1 cellular context compared by ENCODE assay signal in the genomic region with DNA sequence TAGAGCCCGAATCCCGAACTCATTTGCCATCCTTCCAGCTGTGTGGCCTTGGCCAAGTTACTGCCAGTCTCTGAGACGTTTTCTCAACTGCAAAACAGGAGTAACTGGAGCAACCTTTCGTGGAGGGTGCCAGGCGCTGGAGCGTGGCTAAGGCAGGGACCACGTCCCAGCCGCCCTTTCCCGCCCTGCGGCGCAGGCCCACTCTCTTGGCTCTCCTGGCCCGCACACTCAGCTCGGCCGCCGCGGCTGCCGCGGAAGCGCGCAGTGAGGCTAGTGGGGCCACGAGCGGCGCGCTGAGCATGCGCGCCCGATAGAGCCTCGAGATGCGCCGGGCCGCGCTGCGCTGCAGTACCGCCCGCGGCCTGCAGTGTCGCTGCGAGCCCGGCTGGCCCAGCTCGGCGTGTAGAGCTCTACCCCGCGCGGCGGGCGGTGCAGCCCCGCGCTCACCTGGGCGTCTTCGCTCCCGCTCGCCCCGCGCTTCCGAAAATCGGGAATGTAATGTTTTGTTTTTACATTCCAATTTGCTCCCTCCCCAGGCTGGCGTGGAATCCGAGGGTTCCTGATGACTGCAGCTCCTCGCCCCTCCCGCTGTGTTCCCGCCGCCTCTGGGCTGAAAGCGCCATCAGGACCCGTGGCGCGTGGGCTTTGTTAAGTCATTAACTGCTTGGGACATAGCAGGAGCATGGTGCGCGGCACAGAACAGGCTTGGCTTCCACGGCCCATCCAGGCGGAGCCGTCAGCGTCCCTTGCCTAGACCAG.
TF ChIP-seq lines count a peak whose summit lies in the region.

No MANE protein-coding gene starts in this region.

TF ChIP-seq in WTC11, 78 proteins besides CTCF, POLR2A, EP300 and RAD21 (continued from another document):
- TF ChIP-seq, protein P1, sequence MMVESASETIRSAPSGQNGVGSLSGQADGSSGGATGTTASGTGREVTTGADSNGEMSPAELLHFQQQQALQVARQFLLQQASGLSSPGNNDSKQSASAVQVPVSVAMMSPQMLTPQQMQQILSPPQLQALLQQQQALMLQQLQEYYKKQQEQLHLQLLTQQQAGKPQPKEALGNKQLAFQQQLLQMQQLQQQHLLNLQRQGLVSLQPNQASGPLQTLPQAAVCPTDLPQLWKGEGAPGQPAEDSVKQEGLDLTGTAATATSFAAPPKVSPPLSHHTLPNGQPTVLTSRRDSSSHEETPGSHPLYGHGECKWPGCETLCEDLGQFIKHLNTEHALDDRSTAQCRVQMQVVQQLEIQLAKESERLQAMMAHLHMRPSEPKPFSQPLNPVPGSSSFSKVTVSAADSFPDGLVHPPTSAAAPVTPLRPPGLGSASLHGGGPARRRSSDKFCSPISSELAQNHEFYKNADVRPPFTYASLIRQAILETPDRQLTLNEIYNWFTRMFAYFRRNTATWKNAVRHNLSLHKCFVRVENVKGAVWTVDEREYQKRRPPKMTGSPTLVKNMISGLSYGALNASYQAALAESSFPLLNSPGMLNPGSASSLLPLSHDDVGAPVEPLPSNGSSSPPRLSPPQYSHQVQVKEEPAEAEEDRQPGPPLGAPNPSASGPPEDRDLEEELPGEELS (CRISPR knock-in tag; IDR thresholded peaks at IDR 0.05): peak; percentile 27; the same call in 1 of the 2 replicates
- TF ChIP-seq MXD4 (CRISPR knock-in tag; IDR thresholded peaks at IDR 0.05; ENCODE audit: borderline replicate concordance) (no peak), GRHL2 (CRISPR knock-in tag; IDR thresholded peaks at IDR 0.05; ENCODE audit: insufficient replicate concordance, severe bottlenecking) (no peak), ETV6 (CRISPR knock-in tag; IDR thresholded peaks at IDR 0.05) (peak; percentile 35; the same call in 1 of the 2 replicates), FOXK1 (CRISPR knock-in tag; IDR thresholded peaks at IDR 0.05) (peak; percentile 63; the same call in 1 of the 2 replicates), SP1 (CRISPR knock-in tag; conservative IDR thresholded peaks at IDR 0.05) (no peak), CREM (CRISPR knock-in tag; IDR thresholded peaks at IDR 0.05) (no peak)
- TF ChIP-seq, protein P2, sequence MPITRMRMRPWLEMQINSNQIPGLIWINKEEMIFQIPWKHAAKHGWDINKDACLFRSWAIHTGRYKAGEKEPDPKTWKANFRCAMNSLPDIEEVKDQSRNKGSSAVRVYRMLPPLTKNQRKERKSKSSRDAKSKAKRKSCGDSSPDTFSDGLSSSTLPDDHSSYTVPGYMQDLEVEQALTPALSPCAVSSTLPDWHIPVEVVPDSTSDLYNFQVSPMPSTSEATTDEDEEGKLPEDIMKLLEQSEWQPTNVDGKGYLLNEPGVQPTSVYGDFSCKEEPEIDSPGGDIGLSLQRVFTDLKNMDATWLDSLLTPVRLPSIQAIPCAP (CRISPR knock-in tag; IDR thresholded peaks at IDR 0.05): no peak
- TF ChIP-seq, protein P3, sequence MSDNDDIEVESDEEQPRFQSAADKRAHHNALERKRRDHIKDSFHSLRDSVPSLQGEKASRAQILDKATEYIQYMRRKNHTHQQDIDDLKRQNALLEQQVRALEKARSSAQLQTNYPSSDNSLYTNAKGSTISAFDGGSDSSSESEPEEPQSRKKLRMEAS (CRISPR knock-in tag; IDR thresholded peaks at IDR 0.05): peak; percentile 65; the same call in 1 of the 2 replicates
- TF ChIP-seq, protein P4, sequence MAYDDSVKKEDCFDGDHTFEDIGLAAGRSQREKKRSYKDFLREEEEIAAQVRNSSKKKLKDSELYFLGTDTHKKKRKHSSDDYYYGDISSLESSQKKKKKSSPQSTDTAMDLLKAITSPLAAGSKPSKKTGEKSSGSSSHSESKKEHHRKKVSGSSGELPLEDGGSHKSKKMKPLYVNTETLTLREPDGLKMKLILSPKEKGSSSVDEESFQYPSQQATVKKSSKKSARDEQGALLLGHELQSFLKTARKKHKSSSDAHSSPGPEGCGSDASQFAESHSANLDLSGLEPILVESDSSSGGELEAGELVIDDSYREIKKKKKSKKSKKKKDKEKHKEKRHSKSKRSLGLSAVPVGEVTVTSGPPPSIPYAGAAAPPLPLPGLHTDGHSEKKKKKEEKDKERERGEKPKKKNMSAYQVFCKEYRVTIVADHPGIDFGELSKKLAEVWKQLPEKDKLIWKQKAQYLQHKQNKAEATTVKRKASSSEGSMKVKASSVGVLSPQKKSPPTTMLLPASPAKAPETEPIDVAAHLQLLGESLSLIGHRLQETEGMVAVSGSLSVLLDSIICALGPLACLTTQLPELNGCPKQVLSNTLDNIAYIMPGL (CRISPR knock-in tag; IDR thresholded peaks at IDR 0.05): peak; percentile 95
- TF ChIP-seq, protein P5, sequence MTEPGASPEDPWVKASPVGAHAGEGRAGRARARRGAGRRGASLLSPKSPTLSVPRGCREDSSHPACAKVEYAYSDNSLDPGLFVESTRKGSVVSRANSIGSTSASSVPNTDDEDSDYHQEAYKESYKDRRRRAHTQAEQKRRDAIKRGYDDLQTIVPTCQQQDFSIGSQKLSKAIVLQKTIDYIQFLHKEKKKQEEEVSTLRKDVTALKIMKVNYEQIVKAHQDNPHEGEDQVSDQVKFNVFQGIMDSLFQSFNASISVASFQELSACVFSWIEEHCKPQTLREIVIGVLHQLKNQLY (CRISPR knock-in tag; IDR thresholded peaks at IDR 0.05): no peak
